In genomic region chr2:73984203-73984921, GRCh38 we compare ENCODE assay signal across 9 cellular contexts. TPM values are rescaled to one million over a fixed set of nuclear protein-coding genes. Genes with fewer than 3 reads are reported as not detected.
DNase-seq lines count a peak whose midpoint lies in the region; ATAC-seq, FAIRE-seq and TF ChIP-seq lines count a peak whose summit lies in the region.
"Had no signal": no experiment of that assay in that cellular context is flagged by ENCODE, and none has a peak within 500 bp of the region (broad histone marks: within the 10 kb centered on the region; RNA-seq: fewer than 3 reads in every experiment).

TET3 (plus strand) TSS chr2:73984910; CDS start chr2:73986404, 1,494 bp downstream.

- peak; percentile 43 for ATAC-seq in HG02642 (IDR thresholded peaks at IDR 0.05; ENCODE audit: poor library complexity, unreplicated experiment)

- peak within 1 kb of the TSS; percentile 100 for H3K27ac ChIP-seq in RWPE1

- peaks cover 3% of the 10 kb centered on the region in 3 donors for H3K36me3 Mint-ChIP-seq in immature natural killer cell

- H3K4me3 Mint-ChIP-seq in immature natural killer cell: peak within 1 kb of the TSS; percentile 78 to 87 (median 81)

- H3K27me3 Mint-ChIP-seq in immature natural killer cell (ENCODE audit: low read depth in 3 of 3): peaks cover 11 to 25% (median 16%) of the 10 kb centered on the region in 3 donors

- no peak for TF ChIP-seq CTCF in RWPE1 (conservative IDR thresholded peaks at IDR 0.05; ENCODE audit: low read depth)

- no peaks in the 10 kb centered on the region for H3K9me3 Mint-ChIP-seq in immature natural killer cell

- POLR2A ChIA-PET in RWPE1 (lab: Yijun Ruan, JAX; ENCODE audit: low non-redundant PET): no interaction called here

- DNase-seq in NCI-H1436 (lab: John Stamatoyannopoulos, UW): peak; percentile 17
- DNase-seq in NCI-H1436 treated with DMSO at 0.1 percent for 48 hours (lab: John Stamatoyannopoulos, UW): no peak
- no peak for DNase-seq in RWPE1 (ENCODE audit: low spot score)
- peak; percentile 69 for DNase-seq in astrocyte of the hippocampus (ENCODE audit: low read depth, low spot score)
- peak; percentile 32 to 37 (median 35) for DNase-seq in immature natural killer cell
- peak; percentile 61 for DNase-seq in stimulated activated CD4-positive, alpha-beta T cell treated with anti-CD3 and anti-CD28 coated beads, Interleukin-2, amount 100 ng/mL, for 4 hours (ENCODE audit: low read depth)
- DNase-seq in RCC 7860 (ENCODE audit: low spot score): no peak

- no peak for FAIRE-seq in RCC 7860 (lab: Jason Lieb, UNC)
- FAIRE-seq: G401.6 had no signal

- CTCF ChIA-PET in RWPE1 (lab: Yijun Ruan, JAX): no interaction called here

- H3K4me1 Mint-ChIP-seq in immature natural killer cell: peaks cover 59 to 67% of the 10 kb centered on the region in 2 donors

- peak within 1 kb of the TSS; percentile 40 to 91 (median 86) for H3K27ac Mint-ChIP-seq in immature natural killer cell

RNA-seq across cellular contexts. Expression of gene TET3, which starts in this region (rescaled TPM):
- 1 to 10 TPM in 1 of 3 donors, under 1 TPM in 1, not detected in 1; 0.16 to 1.2 TPM for polyA plus RNA-seq in immature natural killer cell

Comparison
In these comparisons a context has a peak if more than half of its experiments do, and no peak if none do; other contexts are left out.
1. DNase-seq: peak in NCI-H1436 (single experiment), astrocyte of the hippocampus (single experiment), immature natural killer cell (3 of 3) and stimulated activated CD4-positive, alpha-beta T cell treated with anti-CD3 and anti-CD28 coated beads, Interleukin-2, amount 100 ng/mL, for 4 hours (single experiment); none in NCI-H1436 treated with DMSO at 0.1 percent for 48 hours (single experiment), RWPE1 (single experiment) and RCC 7860 (single experiment).